9 cellular contexts compared by ENCODE assay signal in the genomic region with DNA sequence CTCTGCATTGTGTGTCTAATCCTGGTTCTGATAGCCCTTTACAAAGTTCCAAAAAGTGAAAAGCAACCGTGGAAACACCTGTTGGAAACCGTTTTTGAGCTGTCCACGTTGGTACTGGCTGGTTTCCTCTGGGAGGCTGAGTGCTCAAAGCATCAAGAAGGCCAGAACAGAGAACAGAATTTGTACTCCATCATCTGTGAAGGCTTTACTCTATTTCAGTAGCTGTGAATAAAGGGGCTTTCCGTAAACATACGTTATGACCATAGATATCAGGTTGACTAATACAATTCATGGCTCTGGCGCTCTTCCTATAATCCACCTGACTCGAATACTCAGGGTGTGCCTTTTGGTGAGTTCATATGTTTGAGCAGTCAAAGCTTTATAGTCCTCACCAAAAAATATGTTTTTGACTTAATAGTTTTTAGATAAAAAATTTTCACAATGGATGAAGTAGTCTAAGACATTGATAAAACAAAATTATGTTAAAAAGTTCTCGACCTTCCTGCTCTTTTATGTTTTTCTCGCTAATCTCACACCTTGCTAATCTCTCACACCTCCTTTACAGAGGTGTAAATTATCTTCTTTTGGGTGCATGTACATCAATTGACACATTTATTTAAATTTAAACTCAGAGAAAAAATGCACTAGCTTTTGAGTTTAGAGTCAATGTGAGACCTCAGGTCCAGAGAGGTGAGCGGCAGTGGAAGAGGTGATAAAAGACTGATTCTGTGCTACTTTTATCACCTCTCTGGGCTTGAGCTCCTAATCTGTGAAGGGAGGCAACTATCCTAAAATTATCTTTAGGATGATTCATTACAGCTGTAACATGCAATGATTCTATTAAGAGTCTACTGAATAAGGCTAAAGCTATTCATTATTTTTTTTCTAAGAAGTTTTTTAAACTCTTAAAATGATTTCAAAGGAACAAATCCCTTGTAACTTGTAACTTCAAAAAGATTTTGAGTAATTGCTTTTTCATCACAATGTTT.
DNase-seq lines count a peak whose midpoint lies in the region; ATAC-seq lines count a peak whose summit lies in the region.
"Had no signal": no experiment of that assay in that cellular context is flagged by ENCODE, and none has a peak within 500 bp of the region (broad histone marks: within the 10 kb centered on the region; RNA-seq: fewer than 3 reads in every experiment).

No MANE protein-coding gene starts in this region.

- peaks cover 0 to 26% of the 10 kb centered on the region in 2 donors for H3K36me3 Mint-ChIP-seq in activated naive CD4-positive, alpha-beta T cell treated with anti-CD3 and anti-CD28 coated beads, Interleukin-2, amount 50 U/mL, for 72 hours

- peak in 1 of 2 donors; percentile 56 for DNase-seq in activated naive CD4-positive, alpha-beta T cell treated with anti-CD3 and anti-CD28 coated beads, Interleukin-2, amount 50 U/mL, for 72 hours (ENCODE audit: low spot score in 2 of 2)
- no peak for DNase-seq in foreskin melanocyte
- no peak for DNase-seq in cardiac septum (ENCODE audit: low spot score)
- DNase-seq in stimulated activated CD4-positive, alpha-beta T cell treated with anti-CD3 and anti-CD28 coated beads, Interleukin-2, amount 100 ng/mL, for 48 hours = no peak
- no peak for DNase-seq in HK-2 (ENCODE audit: unreplicated experiment)
- DNase-seq: tibial artery had no signal

- peak; percentile 34 for ATAC-seq in GM19023 (IDR thresholded peaks at IDR 0.05; ENCODE audit: unreplicated experiment)
- ATAC-seq in HG03095 (IDR thresholded peaks at IDR 0.05; ENCODE audit: unreplicated experiment) = peak; percentile 37
- peak; percentile 4 to 40 for ATAC-seq in activated naive CD4-positive, alpha-beta T cell treated with anti-CD3 and anti-CD28 coated beads, Interleukin-2, amount 50 U/mL, for 72 hours

- intact Hi-C loops in cardiac septum (cut with DNase I) = no loop called here

- H3K9me3 Mint-ChIP-seq in activated naive CD4-positive, alpha-beta T cell treated with anti-CD3 and anti-CD28 coated beads, Interleukin-2, amount 50 U/mL, for 72 hours = peaks cover 4 to 11% of the 10 kb centered on the region in 2 donors

- H3K27ac Mint-ChIP-seq in activated naive CD4-positive, alpha-beta T cell treated with anti-CD3 and anti-CD28 coated beads, Interleukin-2, amount 50 U/mL, for 72 hours = peak overlapping the region; percentile 84 to 97

- H3K4me3 ChIP-seq in GM08714 (ENCODE audit: low read length) = peak overlapping the region; percentile 56; the same call in 1 of the 2 replicates
- H3K4me3 ChIP-seq: tibial artery had no signal
